In genomic region chr5:141929398-141930058, GRCh38 we compare ENCODE assay signal across 24 cellular contexts. TPM values are rescaled to one million over a fixed set of nuclear protein-coding genes. Genes with fewer than 3 reads are reported as not detected.
"Had no signal": no experiment of that assay in that cellular context is flagged by ENCODE, and none has a peak within 500 bp of the region (broad histone marks: within the 10 kb centered on the region; RNA-seq: fewer than 3 reads in every experiment).

No MANE protein-coding gene starts in this region.

- H3K4me3 ChIP-seq: adrenal gland, body of pancreas, Peyer's patch had no signal

- DNase-seq: activated CD4-positive, alpha-beta memory T cell treated with anti-CD3 and anti-CD28 coated beads for 36 hours; activated CD4-positive, alpha-beta T cell treated with anti-CD3 and anti-CD28 coated beads, Interleukin-2, amount 10 ng/mL, durations not matched to agents 7 days and 5 days; activated CD4-positive, CD25-positive, alpha-beta regulatory T cell; activated CD8-positive, alpha-beta memory T cell treated with anti-CD3 and anti-CD28 coated beads for 24 hours; activated gamma-delta T cell; activated naive CD4-positive, alpha-beta T cell treated with anti-CD3 and anti-CD28 coated beads for 36 hours; activated T-cell treated with anti-CD3 and anti-CD28 coated beads, Interleukin-2, amount 50 U/mL, for 4 hours; adrenal gland; anterior cingulate cortex; body of pancreas; Kasumi-1; KBM-7; NCI-H1105 treated with DMSO at 0.1 percent for 48 hours; NCI-H1436 treated with DMSO at 0.1 percent for 48 hours; NCI-H187 treated with DMSO at 0.1 percent for 48 hours; NCI-H2081 treated with DMSO at 0.1 percent for 48 hours; NCI-H446; NCI-H524; Peyer's patch; SHP77 treated with DMSO at 0.1 percent for 48 hours; T-helper 2 cell; T1000 had no signal

- H3K9me3 ChIP-seq: adrenal gland, body of pancreas, Peyer's patch had no signal

- H3K27me3 ChIP-seq: adrenal gland, body of pancreas, Peyer's patch had no signal

- H3K9me3 Mint-ChIP-seq: activated CD4-positive, alpha-beta memory T cell treated with anti-CD3 and anti-CD28 coated beads for 36 hours; activated CD4-positive, alpha-beta T cell treated with anti-CD3 and anti-CD28 coated beads, Interleukin-2, amount 10 ng/mL, durations not matched to agents 7 days and 5 days; activated naive CD4-positive, alpha-beta T cell treated with anti-CD3 and anti-CD28 coated beads for 36 hours; activated T-cell treated with anti-CD3 and anti-CD28 coated beads, Interleukin-2, amount 50 U/mL, for 4 hours had no signal

- H3K27ac ChIP-seq: adrenal gland, body of pancreas, Peyer's patch, RWPE1 had no signal

- H3K27me3 Mint-ChIP-seq: activated CD4-positive, alpha-beta memory T cell treated with anti-CD3 and anti-CD28 coated beads for 36 hours; activated CD4-positive, alpha-beta T cell treated with anti-CD3 and anti-CD28 coated beads, Interleukin-2, amount 10 ng/mL, durations not matched to agents 7 days and 5 days; activated naive CD8-positive, alpha-beta T cell had no signal

- H3K4me3 Mint-ChIP-seq: activated CD4-positive, alpha-beta memory T cell treated with anti-CD3 and anti-CD28 coated beads for 36 hours; activated CD4-positive, alpha-beta T cell treated with anti-CD3 and anti-CD28 coated beads, Interleukin-2, amount 10 ng/mL, durations not matched to agents 7 days and 5 days; activated naive CD4-positive, alpha-beta T cell treated with anti-CD3 and anti-CD28 coated beads for 36 hours; activated naive CD8-positive, alpha-beta T cell; activated T-cell treated with anti-CD3 and anti-CD28 coated beads, Interleukin-2, amount 50 U/mL, for 4 hours had no signal

- H3K27ac Mint-ChIP-seq: activated CD4-positive, alpha-beta memory T cell treated with anti-CD3 and anti-CD28 coated beads for 36 hours; activated CD4-positive, alpha-beta T cell treated with anti-CD3 and anti-CD28 coated beads, Interleukin-2, amount 10 ng/mL, durations not matched to agents 7 days and 5 days; activated naive CD4-positive, alpha-beta T cell treated with anti-CD3 and anti-CD28 coated beads for 36 hours; activated naive CD8-positive, alpha-beta T cell had no signal

- ATAC-seq: activated T-cell treated with anti-CD3 and anti-CD28 coated beads, Interleukin-2, amount 50 U/mL, for 4 hours; body of pancreas had no signal

RNA-seq across cellular contexts. Expression of gene PCDH1, which starts 51.3 kb away (rescaled TPM):
- total RNA-seq: activated CD4-positive, alpha-beta memory T cell treated with anti-CD3 and anti-CD28 coated beads for 36 hours; activated CD4-positive, alpha-beta T cell treated with anti-CD3 and anti-CD28 coated beads, Interleukin-2, amount 10 ng/mL, durations not matched to agents 7 days and 5 days; activated naive CD4-positive, alpha-beta T cell treated with anti-CD3 and anti-CD28 coated beads for 36 hours had no signal
